Comparison of ENCODE assay signal across 8 cellular contexts in genomic region chr15:51267714-51268105, GRCh38.
DNase-seq lines count a peak whose midpoint lies in the region; ATAC-seq, FAIRE-seq and TF ChIP-seq lines count a peak whose summit lies in the region.

No MANE protein-coding gene starts in this region.

- H3K4me3 ChIP-seq in PC-3 (ENCODE audit: low read length) (peak overlapping the region; percentile 76), pancreas (peak overlapping the region; percentile 13 to 63 (median 40))

- no TSS peak for BruUV-seq in PC-3 (replicated peaks; lab: Mats Ljungman, UMichigan)

- POLR2A ChIA-PET in PC-3 (lab: Charles Lee; ENCODE audit: unreplicated experiment) = no interaction called here

- H3K9me3 Mint-ChIP-seq in glutamatergic neuron (ENCODE audit: unreplicated experiment) (peaks cover 5% of the 10 kb centered on the region), natural killer cell (no peaks in the 10 kb centered on the region)
- no peaks in the 10 kb centered on the region for H3K9me3 Mint-ChIP-seq in activated naive CD4-positive, alpha-beta T cell treated with anti-CD3 and anti-CD28 coated beads, Interleukin-2, amount 50 U/mL, for 72 hours

- DNase-seq in Daoy (ENCODE audit: low read depth) (peak; percentile 73), PC-3 (peak; percentile 6), glutamatergic neuron (no peak), pancreas (peak in 1 of 6 donors; percentile 63), natural killer cell (no peak), SHP77 treated with DMSO at 0.1 percent for 48 hours (lab: John Stamatoyannopoulos, UW) (no peak)
- no peak for DNase-seq in activated naive CD4-positive, alpha-beta T cell treated with anti-CD3 and anti-CD28 coated beads, Interleukin-2, amount 50 U/mL, for 72 hours (ENCODE audit: low spot score in 2 of 2)

- H3K9me3 ChIP-seq in PC-3 (ENCODE audit: low read length) (no peaks in the 10 kb centered on the region), pancreas (no peaks in the 10 kb centered on the region)

- H3K27ac ChIP-seq in PC-3 (ENCODE audit: low read length) (no peak overlapping the region), pancreas (no peak overlapping the region)

- H3K36me3 Mint-ChIP-seq in glutamatergic neuron (ENCODE audit: unreplicated experiment) = no peaks in the 10 kb centered on the region
- no peaks in the 10 kb centered on the region for H3K36me3 Mint-ChIP-seq in natural killer cell
- no peaks in the 10 kb centered on the region for H3K36me3 Mint-ChIP-seq in activated naive CD4-positive, alpha-beta T cell treated with anti-CD3 and anti-CD28 coated beads, Interleukin-2, amount 50 U/mL, for 72 hours

- CTCF ChIA-PET in PC-3 (lab: Charles Lee) = no interaction called here

- peak; percentile 65 for ATAC-seq in PC-3
- peak; percentile 61 to 79 (median 76) for ATAC-seq in pancreas
- ATAC-seq in natural killer cell = no peak
- ATAC-seq in activated naive CD4-positive, alpha-beta T cell treated with anti-CD3 and anti-CD28 coated beads, Interleukin-2, amount 50 U/mL, for 72 hours = no peak
- ATAC-seq in GM19395 (IDR thresholded peaks at IDR 0.05; ENCODE audit: unreplicated experiment) = no peak

- no peaks in the 10 kb centered on the region for H3K9me2 ChIP-seq in PC-3 (replicated peaks; ENCODE audit: low read length)

- H4K20me1 ChIP-seq in PC-3 (ENCODE audit: low read length) = no peaks in the 10 kb centered on the region

- WGBS in pancreas, 2 donors = 2 to 4% methylated on average over 11 of the region's 11 CpGs

- peaks cover 49% of the 10 kb centered on the region for H3K27me3 ChIP-seq in PC-3 (ENCODE audit: low read length)
- no peaks in the 10 kb centered on the region for H3K27me3 ChIP-seq in pancreas

- H3K79me2 ChIP-seq in PC-3 (ENCODE audit: low read length) = no peaks in the 10 kb centered on the region

- H3K27me3 Mint-ChIP-seq in glutamatergic neuron (ENCODE audit: unreplicated experiment) (peaks cover 4% of the 10 kb centered on the region), natural killer cell (ENCODE audit: low read depth in 2 of 2) (peaks cover 7 to 20% of the 10 kb centered on the region in 2 donors)

- no peak overlapping the region for H3K9ac ChIP-seq in PC-3 (ENCODE audit: low read length)

- no peaks in the 10 kb centered on the region for H3K4me1 ChIP-seq in PC-3 (ENCODE audit: insufficient read depth, low read length)
- peaks cover 0 to 5% (median 0%) of the 10 kb centered on the region in 3 donors for H3K4me1 ChIP-seq in pancreas

- intact Hi-C loops in PC-3 (cut with micrococcal nuclease) (no loop called here), pancreas (cut with DNase I) (no loop called here), natural killer cell (cut with micrococcal nuclease) (no loop called here)

- H3K4me1 Mint-ChIP-seq in glutamatergic neuron (ENCODE audit: low read depth, unreplicated experiment) (peaks cover 4% of the 10 kb centered on the region), natural killer cell (no peaks in the 10 kb centered on the region)

- no peak for FAIRE-seq in pancreas (lab: Jason Lieb, UNC)

- H3K36me3 ChIP-seq in PC-3 (ENCODE audit: low read depth, low read length) = no peaks in the 10 kb centered on the region
- no peaks in the 10 kb centered on the region for H3K36me3 ChIP-seq in pancreas

- H3K4me3 Mint-ChIP-seq in glutamatergic neuron (ENCODE audit: unreplicated experiment) (peak overlapping the region; percentile 53), natural killer cell (no peak overlapping the region)

- TF ChIP-seq CTCF in PC-3 (conservative IDR thresholded peaks at IDR 0.05; ENCODE audit: low read depth, low read length) = no peak
- no peak for TF ChIP-seq CTCF in glutamatergic neuron (IDR thresholded peaks at IDR 0.05; ENCODE audit: partially characterized antibody, unreplicated experiment)
- TF ChIP-seq CTCF in pancreas (IDR thresholded peaks at IDR 0.05) = no peak
- TF ChIP-seq CTCF in natural killer cell (IDR thresholded peaks at IDR 0.05) = no peak

- H2AFZ ChIP-seq in PC-3 (ENCODE audit: low read length) = peak overlapping the region; percentile 71

- H3F3A ChIP-seq in PC-3 (ENCODE audit: low read length, unreplicated experiment) = no peaks in the 10 kb centered on the region

- H3K27ac Mint-ChIP-seq in glutamatergic neuron (ENCODE audit: unreplicated experiment) (no peak overlapping the region), natural killer cell (no peak overlapping the region)
- no peak overlapping the region for H3K27ac Mint-ChIP-seq in activated naive CD4-positive, alpha-beta T cell treated with anti-CD3 and anti-CD28 coated beads, Interleukin-2, amount 50 U/mL, for 72 hours

- H3K4me2 ChIP-seq in PC-3 (ENCODE audit: low read length) = peak overlapping the region; percentile 95

Comparison
In these comparisons a context has a peak if more than half of its experiments do, and no peak if none do; other contexts are left out.
1. DNase-seq: peak in Daoy (single experiment) and PC-3 (single experiment); none in glutamatergic neuron (single experiment), natural killer cell (single experiment), SHP77 treated with DMSO at 0.1 percent for 48 hours (single experiment) and activated naive CD4-positive, alpha-beta T cell treated with anti-CD3 and anti-CD28 coated beads, Interleukin-2, amount 50 U/mL, for 72 hours (0 of 2).
2. ATAC-seq: peak in PC-3 (single experiment) and pancreas (4 of 4); none in natural killer cell (0 of 3), activated naive CD4-positive, alpha-beta T cell treated with anti-CD3 and anti-CD28 coated beads, Interleukin-2, amount 50 U/mL, for 72 hours (0 of 2) and GM19395 (single experiment).